ENCODE assay signal across 8 cellular contexts in genomic region chr9:88949961-88950340, GRCh38. TPM values are rescaled to one million over a fixed set of nuclear protein-coding genes. Genes with fewer than 3 reads are reported as not detected.
A peak's percentile ranks its signal among the peaks of the same experiment; 100 is the strongest.
DNase-seq lines count a peak whose midpoint lies in the region; ATAC-seq and TF ChIP-seq lines count a peak whose summit lies in the region.

No MANE protein-coding gene starts in this region.

- H3K27ac Mint-ChIP-seq in T-helper 2 cell treated with Interferon-gamma antibody and Interleukin-4, amounts not matched to agents 5 μg/mL and 100 μg/mL, for 36 hours, result peak overlapping the region; percentile 58
- H3K27ac Mint-ChIP-seq in stimulated activated naive CD8-positive, alpha-beta T cell treated with anti-CD3 and anti-CD28 coated beads, Interleukin-15, amount 100 ng/mL, for 72 hours, result peak overlapping the region in 1 of 2 donors; percentile 39

- intact Hi-C loops in left ventricle myocardium inferior (cut with micrococcal nuclease), result no loop called here
- intact Hi-C loops in posterior vena cava (cut with DNase I), result no loop called here

- H3K4me3 ChIP-seq in left ventricle myocardium inferior, result no peak overlapping the region

- H3K27ac ChIP-seq in left ventricle myocardium inferior (replicated peaks), result peak overlapping the region; percentile 85

- ATAC-seq in stimulated activated naive CD8-positive, alpha-beta T cell treated with anti-CD3 and anti-CD28 coated beads, Interleukin-15, amount 100 ng/mL, for 72 hours, result peak; percentile 94
- ATAC-seq in GM18502 (IDR thresholded peaks at IDR 0.05; ENCODE audit: poor library complexity, unreplicated experiment), result no peak

- H3K9me3 ChIP-seq in left ventricle myocardium inferior (replicated peaks), result no peaks in the 10 kb centered on the region

- no peak overlapping the region for H3K4me3 Mint-ChIP-seq in T-helper 2 cell treated with Interferon-gamma antibody and Interleukin-4, amounts not matched to agents 5 μg/mL and 100 μg/mL, for 36 hours
- no peak overlapping the region for H3K4me3 Mint-ChIP-seq in stimulated activated naive CD8-positive, alpha-beta T cell treated with anti-CD3 and anti-CD28 coated beads, Interleukin-15, amount 100 ng/mL, for 72 hours

- peaks cover 53% of the 10 kb centered on the region for H3K4me1 ChIP-seq in left ventricle myocardium inferior

- no peaks in the 10 kb centered on the region for H3K27me3 ChIP-seq in left ventricle myocardium inferior (ENCODE audit: low read depth)

- peaks cover 8% of the 10 kb centered on the region for H3K27me3 Mint-ChIP-seq in T-helper 2 cell treated with Interferon-gamma antibody and Interleukin-4, amounts not matched to agents 5 μg/mL and 100 μg/mL, for 36 hours (ENCODE audit: low read depth)
- peaks cover 28% of the 10 kb centered on the region for H3K27me3 Mint-ChIP-seq in stimulated activated naive CD8-positive, alpha-beta T cell treated with anti-CD3 and anti-CD28 coated beads, Interleukin-15, amount 100 ng/mL, for 72 hours

- TF ChIP-seq CTCF in left ventricle myocardium inferior (IDR thresholded peaks at IDR 0.05; ENCODE audit: borderline replicate concordance), result no peak

- peak; percentile 21 for DNase-seq in activated T-cell treated with anti-CD3 and anti-CD28 coated beads for 48 hours (ENCODE audit: low read depth)
- DNase-seq in activated T-cell treated with anti-CD3 and anti-CD28 coated beads, Interleukin-2, amount 50 U/mL, for 1 hour, result no peak
- peak; percentile 57 for DNase-seq in T-helper 2 cell treated with Interferon-gamma antibody and Interleukin-4, amounts not matched to agents 5 μg/mL and 100 μg/mL, for 36 hours (ENCODE audit: low spot score)
- DNase-seq in left ventricle myocardium inferior, result no peak
- peak in 1 of 2 donors; percentile 47 for DNase-seq in stimulated activated naive CD8-positive, alpha-beta T cell treated with anti-CD3 and anti-CD28 coated beads, Interleukin-15, amount 100 ng/mL, for 72 hours
- no peak for DNase-seq in OCI-M2 (lab: John Stamatoyannopoulos, UW; ENCODE audit: unreplicated experiment)
- no peak for DNase-seq in posterior vena cava (ENCODE audit: low spot score)

- no peaks in the 10 kb centered on the region for H3K36me3 ChIP-seq in left ventricle myocardium inferior

- H3K4me1 Mint-ChIP-seq in T-helper 2 cell treated with Interferon-gamma antibody and Interleukin-4, amounts not matched to agents 5 μg/mL and 100 μg/mL, for 36 hours (ENCODE audit: low read depth), result peaks cover 40% of the 10 kb centered on the region
- H3K4me1 Mint-ChIP-seq in stimulated activated naive CD8-positive, alpha-beta T cell treated with anti-CD3 and anti-CD28 coated beads, Interleukin-15, amount 100 ng/mL, for 72 hours, result peaks cover 19% of the 10 kb centered on the region

- no peaks in the 10 kb centered on the region for H3K36me3 Mint-ChIP-seq in T-helper 2 cell treated with Interferon-gamma antibody and Interleukin-4, amounts not matched to agents 5 μg/mL and 100 μg/mL, for 36 hours (ENCODE audit: low read depth)

- H3K9me3 Mint-ChIP-seq in T-helper 2 cell treated with Interferon-gamma antibody and Interleukin-4, amounts not matched to agents 5 μg/mL and 100 μg/mL, for 36 hours, result no peaks in the 10 kb centered on the region
- H3K9me3 Mint-ChIP-seq in stimulated activated naive CD8-positive, alpha-beta T cell treated with anti-CD3 and anti-CD28 coated beads, Interleukin-15, amount 100 ng/mL, for 72 hours, result no peaks in the 10 kb centered on the region

RNA-seq across cellular contexts. Expression of gene S1PR3, which starts 41.3 kb away (rescaled TPM):
- total RNA-seq in left ventricle myocardium inferior (26.8 TPM), posterior vena cava (100 to 1,000 TPM in 1 of 2 donors, 10 to 100 TPM in 1; 90.5 to 208 TPM)

Comparison
In these comparisons a context has a peak if more than half of its experiments do, and no peak if none do; other contexts are left out.
1. DNase-seq: peak in activated T-cell treated with anti-CD3 and anti-CD28 coated beads for 48 hours (single experiment) and T-helper 2 cell treated with Interferon-gamma antibody and Interleukin-4, amounts not matched to agents 5 μg/mL and 100 μg/mL, for 36 hours (single experiment); none in activated T-cell treated with anti-CD3 and anti-CD28 coated beads, Interleukin-2, amount 50 U/mL, for 1 hour (single experiment), left ventricle myocardium inferior (single experiment), OCI-M2 (single experiment) and posterior vena cava (single experiment).